In genomic region chr9:35687306-35687705, GRCh38 we compare ENCODE assay signal across 1 cellular context.
TF ChIP-seq lines count a peak whose summit lies in the region.

No MANE protein-coding gene starts in this region.

TF ChIP-seq in WTC11, 78 proteins besides CTCF, POLR2A, EP300 and RAD21 (continued from another document):
- TF ChIP-seq IRF1 (CRISPR knock-in tag; IDR thresholded peaks at IDR 0.05) (no peak), ESRRA (CRISPR knock-in tag; IDR thresholded peaks at IDR 0.05; ENCODE audit: borderline replicate concordance) (no peak), OVOL2 (CRISPR knock-in tag; IDR thresholded peaks at IDR 0.05; ENCODE audit: borderline replicate concordance) (no peak), HMGXB4 (CRISPR knock-in tag; IDR thresholded peaks at IDR 0.05) (no peak), NR2C2 (CRISPR knock-in tag; IDR thresholded peaks at IDR 0.05) (no peak), MXD4 (CRISPR knock-in tag; IDR thresholded peaks at IDR 0.05; ENCODE audit: borderline replicate concordance) (no peak), ZNF317 (CRISPR knock-in tag; IDR thresholded peaks at IDR 0.05; ENCODE audit: borderline replicate concordance, low read depth) (no peak), IRF2 (CRISPR knock-in tag; IDR thresholded peaks at IDR 0.05; ENCODE audit: borderline replicate concordance, low read depth) (no peak), JAZF1 (CRISPR knock-in tag; IDR thresholded peaks at IDR 0.05) (no peak), TEAD1 (CRISPR knock-in tag; IDR thresholded peaks at IDR 0.05) (no peak), CBFB (CRISPR knock-in tag; IDR thresholded peaks at IDR 0.05; ENCODE audit: low read depth) (no peak)
